ENCODE assay signal across 27 cellular contexts in the genomic region with DNA sequence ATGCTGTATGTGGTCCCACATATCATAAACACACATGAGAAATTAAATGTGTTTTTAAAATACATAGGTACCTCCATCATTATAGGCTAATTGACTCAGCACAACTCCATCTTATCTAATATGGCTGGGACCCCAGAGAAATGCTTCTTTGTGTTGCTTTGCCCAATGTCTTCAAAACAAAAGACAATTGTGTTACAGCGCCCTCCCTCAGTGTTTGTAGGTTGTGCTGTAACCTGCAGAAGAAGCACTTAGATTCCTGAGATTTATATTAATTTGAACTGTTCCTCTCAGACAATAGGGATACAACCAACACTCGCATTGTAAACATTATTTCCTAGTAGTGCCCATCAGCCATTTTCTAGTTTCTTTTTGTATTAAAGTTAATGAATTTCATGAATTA.
"Had no signal": no experiment of that assay in that cellular context is flagged by ENCODE, and none has a peak within 500 bp of the region (broad histone marks: within the 10 kb centered on the region; RNA-seq: fewer than 3 reads in every experiment).

No MANE protein-coding gene starts in this region.

- H3K4me3 ChIP-seq: left lung, lower lobe of right lung, ovary, right atrium auricular region, right lobe of liver, skin epidermis, spleen, suprapubic skin, thoracic aorta, tibial artery, upper lobe of right lung had no signal

- ATAC-seq: left colon; left lung; lower lobe of right lung; naive thymus-derived CD8-positive, alpha-beta T cell; right lobe of liver; stimulated activated effector memory CD8-positive, alpha-beta T cell treated with anti-CD3 and anti-CD28 coated beads, Interleukin-12 subunit alpha, Interleukin-12 subunit beta, amount 100 ng/mL, for 72 hours; upper lobe of right lung had no signal

- H3K36me3 Mint-ChIP-seq: immature natural killer cell; naive thymus-derived CD8-positive, alpha-beta T cell; stimulated activated effector memory CD8-positive, alpha-beta T cell treated with anti-CD3 and anti-CD28 coated beads, Interleukin-12 subunit alpha, Interleukin-12 subunit beta, amount 100 ng/mL, for 72 hours had no signal

- H3K36me3 ChIP-seq: left lung, lower lobe of right lung, ovary, right atrium auricular region, right lobe of liver, spleen, suprapubic skin, thoracic aorta, tibial artery, upper lobe of right lung had no signal

- H3K27ac Mint-ChIP-seq: immature natural killer cell; naive thymus-derived CD8-positive, alpha-beta T cell; nephron; progenitor cell of endocrine pancreas; stimulated activated effector memory CD8-positive, alpha-beta T cell treated with anti-CD3 and anti-CD28 coated beads, Interleukin-12 subunit alpha, Interleukin-12 subunit beta, amount 100 ng/mL, for 72 hours; stimulated activated naive CD8-positive, alpha-beta T cell treated with anti-CD3 and anti-CD28 coated beads, Interleukin-15, Interleukin-2, amounts not matched to agents 100 ng/mL and 50 ng/mL, for 24 hours had no signal

- H3K4me3 Mint-ChIP-seq: immature natural killer cell; naive thymus-derived CD8-positive, alpha-beta T cell; nephron; neural crest cell; stimulated activated effector memory CD8-positive, alpha-beta T cell treated with anti-CD3 and anti-CD28 coated beads, Interleukin-12 subunit alpha, Interleukin-12 subunit beta, amount 100 ng/mL, for 72 hours; stimulated activated naive CD8-positive, alpha-beta T cell treated with anti-CD3 and anti-CD28 coated beads, Interleukin-15, Interleukin-2, amounts not matched to agents 100 ng/mL and 50 ng/mL, for 24 hours had no signal

- H3K9me3 Mint-ChIP-seq: nephron; neural crest cell; stimulated activated naive CD8-positive, alpha-beta T cell treated with anti-CD3 and anti-CD28 coated beads, Interleukin-15, Interleukin-2, amounts not matched to agents 100 ng/mL and 50 ng/mL, for 24 hours had no signal

- DNase-seq: hippocampal formation; immature natural killer cell; kidney; left colon; left lung; lower lobe of right lung; mammary epithelial cell; naive thymus-derived CD8-positive, alpha-beta T cell; ovary; right lobe of liver; spleen; stimulated activated CD4-positive, alpha-beta T cell treated with anti-CD3 and anti-CD28 coated beads, Interleukin-4, amount 100 ng/mL, for 24 hours; stimulated activated naive CD4-positive, alpha-beta T cell; tibial artery; trophoblast cell; upper lobe of right lung had no signal

- H3K27me3 Mint-ChIP-seq: naive thymus-derived CD8-positive, alpha-beta T cell; stimulated activated naive CD8-positive, alpha-beta T cell treated with anti-CD3 and anti-CD28 coated beads, Interleukin-15, Interleukin-2, amounts not matched to agents 100 ng/mL and 50 ng/mL, for 24 hours had no signal

- H3K4me1 ChIP-seq: left lung, lower lobe of right lung, right atrium auricular region, right lobe of liver, spleen, suprapubic skin, tibial artery, upper lobe of right lung had no signal

- H3K27ac ChIP-seq: left lung, lower lobe of right lung, ovary, right atrium auricular region, right lobe of liver, skin epidermis, spleen, suprapubic skin, thoracic aorta, tibial artery, upper lobe of right lung had no signal

- H3K27me3 ChIP-seq: left lung, ovary, right atrium auricular region, right lobe of liver, spleen, suprapubic skin, tibial artery, upper lobe of right lung had no signal

- FAIRE-seq: islet of Langerhans, urothelium cell line had no signal

- H3K9me3 ChIP-seq: left lung, lower lobe of right lung, ovary, right atrium auricular region, right lobe of liver, spleen, suprapubic skin, thoracic aorta, tibial artery, upper lobe of right lung had no signal

- H3K4me1 Mint-ChIP-seq: immature natural killer cell; naive thymus-derived CD8-positive, alpha-beta T cell; nephron; neural crest cell; stimulated activated effector memory CD8-positive, alpha-beta T cell treated with anti-CD3 and anti-CD28 coated beads, Interleukin-12 subunit alpha, Interleukin-12 subunit beta, amount 100 ng/mL, for 72 hours had no signal
